Comparison of ENCODE assay signal across 11 cellular contexts in genomic region chr14:55131782-55132181, GRCh38. TPM values are rescaled to one million over a fixed set of nuclear protein-coding genes. Genes with fewer than 3 reads are reported as not detected.
DNase-seq lines count a peak whose midpoint lies in the region; ATAC-seq, FAIRE-seq and TF ChIP-seq lines count a peak whose summit lies in the region.
"Had no signal": no experiment of that assay in that cellular context is flagged by ENCODE, and none has a peak within 500 bp of the region (broad histone marks: within the 10 kb centered on the region; RNA-seq: fewer than 3 reads in every experiment).

No MANE protein-coding gene starts in this region.

- H3K27ac Mint-ChIP-seq in activated CD8-positive, alpha-beta memory T cell treated with anti-CD3 and anti-CD28 coated beads, Interleukin-2, amount 10 ng/mL, durations not matched to agents 7 days and 5 days: peak overlapping the region; percentile 44
- no peak overlapping the region for H3K27ac Mint-ChIP-seq in astrocyte (ENCODE audit: unreplicated experiment)
- H3K27ac Mint-ChIP-seq: activated naive CD8-positive, alpha-beta T cell treated with anti-CD3 and anti-CD28 coated beads, Interleukin-2, amount 50 U/mL, for 24 hours had no signal

- no peaks in the 10 kb centered on the region for H3K27me3 ChIP-seq in astrocyte (ENCODE audit: insufficient read depth, low read length)
- H3K27me3 ChIP-seq in upper lobe of right lung: no peaks in the 10 kb centered on the region

- no peaks in the 10 kb centered on the region for H3K36me3 ChIP-seq in astrocyte (ENCODE audit: insufficient read depth, low read length)
- H3K36me3 ChIP-seq in upper lobe of right lung: peaks cover 33% of the 10 kb centered on the region

- peaks cover 56% of the 10 kb centered on the region for H3K4me1 Mint-ChIP-seq in activated CD8-positive, alpha-beta memory T cell treated with anti-CD3 and anti-CD28 coated beads, Interleukin-2, amount 10 ng/mL, durations not matched to agents 7 days and 5 days
- peaks cover 15% of the 10 kb centered on the region for H3K4me1 Mint-ChIP-seq in astrocyte (ENCODE audit: low read depth, unreplicated experiment)

- ATAC-seq in activated CD8-positive, alpha-beta memory T cell treated with anti-CD3 and anti-CD28 coated beads, Interleukin-2, amount 10 ng/mL, durations not matched to agents 7 days and 5 days: peak; percentile 34
- ATAC-seq in upper lobe of right lung (peak; percentile 5), GM18907 (IDR thresholded peaks at IDR 0.05; ENCODE audit: unreplicated experiment) (no peak)
- ATAC-seq: activated naive CD8-positive, alpha-beta T cell treated with anti-CD3 and anti-CD28 coated beads, Interleukin-2, amount 50 U/mL, for 24 hours had no signal

- no peak overlapping the region for H3K9ac ChIP-seq in astrocyte (ENCODE audit: low read length)

- H3K4me1 ChIP-seq in astrocyte (ENCODE audit: insufficient read depth, low read length) (peaks cover 21% of the 10 kb centered on the region), upper lobe of right lung (peaks cover 55% of the 10 kb centered on the region)

- DNase-seq in activated CD8-positive, alpha-beta memory T cell treated with anti-CD3 and anti-CD28 coated beads, Interleukin-2, amount 10 ng/mL, durations not matched to agents 7 days and 5 days: peak; percentile 56
- DNase-seq in activated CD8-positive, alpha-beta memory T cell treated with anti-CD3 and anti-CD28 coated beads, Interleukin-2, amount 50 U/mL, for 48 hours: no peak
- DNase-seq in astrocyte (ENCODE audit: low read depth) (no peak), kidney tubule cell (ENCODE audit: low spot score) (peak; percentile 25), upper lobe of right lung (no peak), substantia nigra (lab: John Stamatoyannopoulos, UW) (no peak)
- DNase-seq in stimulated activated CD8-positive, alpha-beta memory T cell treated with anti-CD3 and anti-CD28 coated beads, Interleukin-4, amount 100 ng/mL, for 48 hours: no peak
- DNase-seq: activated naive CD8-positive, alpha-beta T cell treated with anti-CD3 and anti-CD28 coated beads, Interleukin-2, amount 50 U/mL, for 24 hours had no signal

- FAIRE-seq in astrocyte (lab: Jason Lieb, UNC): no peak

- CTCF ChIA-PET in activated CD8-positive, alpha-beta memory T cell treated with anti-CD3 and anti-CD28 coated beads, Interleukin-2, amount 10 ng/mL, durations not matched to agents 7 days and 5 days (lab: Charles Lee): interaction anchor here (0.6 to 6.3 kb wide), 13 partner anchors 10 to 202 kb away, joined by 3 to 34 read pairs (median 4); partner anchors contain the start of gene MAPK1IP1L

- peak overlapping the region; percentile 80 for H3K4me3 Mint-ChIP-seq in activated CD8-positive, alpha-beta memory T cell treated with anti-CD3 and anti-CD28 coated beads, Interleukin-2, amount 10 ng/mL, durations not matched to agents 7 days and 5 days
- H3K4me3 Mint-ChIP-seq in astrocyte (ENCODE audit: unreplicated experiment): no peak overlapping the region
- H3K4me3 Mint-ChIP-seq: activated naive CD8-positive, alpha-beta T cell treated with anti-CD3 and anti-CD28 coated beads, Interleukin-2, amount 50 U/mL, for 24 hours had no signal

- peaks cover 55% of the 10 kb centered on the region for H3K36me3 Mint-ChIP-seq in activated CD8-positive, alpha-beta memory T cell treated with anti-CD3 and anti-CD28 coated beads, Interleukin-2, amount 10 ng/mL, durations not matched to agents 7 days and 5 days
- H3K36me3 Mint-ChIP-seq in astrocyte (ENCODE audit: low read depth, unreplicated experiment): peaks cover 2% of the 10 kb centered on the region

- H3K4me3 ChIP-seq in astrocyte (ENCODE audit: insufficient read depth, low read depth, low read length) (no peak overlapping the region), upper lobe of right lung (peak overlapping the region; percentile 82)
- H3K4me3 ChIP-seq: SK-N-MC had no signal

- H3K27ac ChIP-seq in astrocyte (ENCODE audit: low read depth, low read length) (no peak overlapping the region), upper lobe of right lung (peak overlapping the region; percentile 56), substantia nigra (ENCODE audit: low read depth, low read length, poor library complexity, severe bottlenecking) (no peak overlapping the region)
- H3K27ac ChIP-seq: BLaER1 treated with 17β-estradiol and CSF1 and Interleukin-3, amounts not matched to agents 10 nM and 100 nM; SK-N-MC had no signal

- intact Hi-C loops in upper lobe of right lung (cut with DNase I): no loop called here

- H3K4me2 ChIP-seq in astrocyte (ENCODE audit: low read length): peak overlapping the region; percentile 91

- H2AFZ ChIP-seq in astrocyte (ENCODE audit: low read depth, low read length): no peak overlapping the region

- no peaks in the 10 kb centered on the region for H3K9me3 ChIP-seq in astrocyte (ENCODE audit: insufficient read depth, low read depth, low read length)
- H3K9me3 ChIP-seq in upper lobe of right lung: no peaks in the 10 kb centered on the region
- H3K9me3 ChIP-seq: BLaER1 treated with 17β-estradiol and CSF1 and Interleukin-3, amounts not matched to agents 10 nM and 100 nM had no signal

- peaks cover 5% of the 10 kb centered on the region for H3K27me3 Mint-ChIP-seq in activated CD8-positive, alpha-beta memory T cell treated with anti-CD3 and anti-CD28 coated beads, Interleukin-2, amount 10 ng/mL, durations not matched to agents 7 days and 5 days
- peaks cover 5% of the 10 kb centered on the region for H3K27me3 Mint-ChIP-seq in astrocyte (ENCODE audit: low read depth, unreplicated experiment)

- peaks cover 30% of the 10 kb centered on the region for H4K20me1 ChIP-seq in astrocyte (ENCODE audit: insufficient read depth, low read length)

- no peaks in the 10 kb centered on the region for H3K9me3 Mint-ChIP-seq in activated CD8-positive, alpha-beta memory T cell treated with anti-CD3 and anti-CD28 coated beads, Interleukin-2, amount 10 ng/mL, durations not matched to agents 7 days and 5 days (ENCODE audit: low read depth)
- H3K9me3 Mint-ChIP-seq in astrocyte (ENCODE audit: unreplicated experiment): no peaks in the 10 kb centered on the region
- H3K9me3 Mint-ChIP-seq: activated naive CD8-positive, alpha-beta T cell treated with anti-CD3 and anti-CD28 coated beads, Interleukin-2, amount 50 U/mL, for 24 hours had no signal

- no peak for TF ChIP-seq CTCF in astrocyte (IDR thresholded peaks at IDR 0.05; ENCODE audit: insufficient read depth, low read depth, low read length)
- TF ChIP-seq CTCF in upper lobe of right lung (IDR thresholded peaks at IDR 0.05): peak; percentile 26

- peaks cover 65% of the 10 kb centered on the region for H3K79me2 ChIP-seq in astrocyte (ENCODE audit: insufficient read depth, low read length)

RNA-seq across cellular contexts. Expression of gene LGALS3, which starts 2.7 kb away (rescaled TPM):
- total RNA-seq in activated CD8-positive, alpha-beta memory T cell treated with anti-CD3 and anti-CD28 coated beads, Interleukin-2, amount 10 ng/mL, durations not matched to agents 7 days and 5 days: 100 to 1,000 TPM in 1 of 2 experiments, 10 to 100 TPM in 1; 88.3 to 138 TPM
- 37.4 and 48.3 TPM in 2 replicates for total RNA-seq in astrocyte
- total RNA-seq in upper lobe of right lung: 351 TPM

RNA-seq across cellular contexts. Expression of gene DLGAP5, which starts 59.6 kb away (rescaled TPM):
- 100 to 1,000 TPM in 1 of 2 experiments, 10 to 100 TPM in 1; 98.8 to 116 TPM for total RNA-seq in activated CD8-positive, alpha-beta memory T cell treated with anti-CD3 and anti-CD28 coated beads, Interleukin-2, amount 10 ng/mL, durations not matched to agents 7 days and 5 days
- total RNA-seq in astrocyte (2.2 and 5.4 TPM in 2 replicates), upper lobe of right lung (0.52 TPM)

Comparison
In these comparisons a context has a peak if more than half of its experiments do, and no peak if none do; other contexts are left out.
1. DNase-seq: peak in activated CD8-positive, alpha-beta memory T cell treated with anti-CD3 and anti-CD28 coated beads, Interleukin-2, amount 10 ng/mL, durations not matched to agents 7 days and 5 days (single experiment) and kidney tubule cell (single experiment); none in activated CD8-positive, alpha-beta memory T cell treated with anti-CD3 and anti-CD28 coated beads, Interleukin-2, amount 50 U/mL, for 48 hours (single experiment), astrocyte (single experiment), upper lobe of right lung (single experiment), substantia nigra (0 of 49) and stimulated activated CD8-positive, alpha-beta memory T cell treated with anti-CD3 and anti-CD28 coated beads, Interleukin-4, amount 100 ng/mL, for 48 hours (single experiment).
2. RNA of gene DLGAP5, which starts 59.6 kb away (total RNA-seq): 98.8 to 116 TPM in activated CD8-positive, alpha-beta memory T cell treated with anti-CD3 and anti-CD28 coated beads, Interleukin-2, amount 10 ng/mL, durations not matched to agents 7 days and 5 days; 2.2 to 5.4 TPM in astrocyte and 0.52 TPM in upper lobe of right lung (single experiment); every median in the first group is over 10 times any median in the second.